ENCODE assay signal across 7 cellular contexts in genomic region chr1:172810480-172810879, GRCh38.
"Had no signal": no experiment of that assay in that cellular context is flagged by ENCODE, and none has a peak within 500 bp of the region (broad histone marks: within the 10 kb centered on the region; RNA-seq: fewer than 3 reads in every experiment).

No MANE protein-coding gene starts in this region.

- H3K9ac ChIP-seq: GM23248 had no signal

- DNase-seq: GM23248, GOT3, H7, HCEC 1CT, KG1 had no signal

- H3K4me3 ChIP-seq: GM23248 had no signal

- H3K4me3 Mint-ChIP-seq: IgD-negative memory B cell had no signal

- H3K27ac Mint-ChIP-seq: IgD-negative memory B cell had no signal

- H3K27ac ChIP-seq: GM23248, HL-60 had no signal

- H3K27me3 Mint-ChIP-seq: IgD-negative memory B cell had no signal

- H2AFZ ChIP-seq: GM23248 had no signal
